In genomic region chr1:66300986-66301451, GRCh38 we compare ENCODE assay signal across 8 cellular contexts.
A peak's percentile ranks its signal among the peaks of the same experiment; 100 is the strongest.
DNase-seq lines count a peak whose midpoint lies in the region; ATAC-seq and TF ChIP-seq lines count a peak whose summit lies in the region.

No MANE protein-coding gene starts in this region.

- H3K36me3 Mint-ChIP-seq in activated naive CD8-positive, alpha-beta T cell = peaks cover 2% of the 10 kb centered on the region

- no peaks in the 10 kb centered on the region for H3K27me3 Mint-ChIP-seq in activated naive CD8-positive, alpha-beta T cell

- no peaks in the 10 kb centered on the region for H3K9me3 Mint-ChIP-seq in activated naive CD8-positive, alpha-beta T cell (ENCODE audit: low read depth)

- no peak overlapping the region for H3K9ac ChIP-seq in Karpas-422 (ENCODE audit: low read length)

- no peaks in the 10 kb centered on the region for H3K36me3 ChIP-seq in Karpas-422 (ENCODE audit: insufficient read depth, low read length)

- no peaks in the 10 kb centered on the region for H3K9me2 ChIP-seq in Karpas-422 (replicated peaks; ENCODE audit: insufficient read depth, low read length)

- no peaks in the 10 kb centered on the region for H3K27me3 ChIP-seq in Karpas-422 (ENCODE audit: low read length)

- H3K4me2 ChIP-seq in Karpas-422 (ENCODE audit: low read depth, low read length, poor library complexity, severe bottlenecking) = no peak overlapping the region

- H3K79me2 ChIP-seq in Karpas-422 (ENCODE audit: low read length) = no peaks in the 10 kb centered on the region

- H3K9me3 ChIP-seq in Karpas-422 (ENCODE audit: low read length) = no peaks in the 10 kb centered on the region

- peaks cover 35% of the 10 kb centered on the region for H3K4me1 Mint-ChIP-seq in activated naive CD8-positive, alpha-beta T cell (ENCODE audit: low read depth)

- peak; percentile 90 for ATAC-seq in GM21723 (IDR thresholded peaks at IDR 0.05; ENCODE audit: unreplicated experiment)
- peak; percentile 78 for ATAC-seq in left lobe of liver

- H3K4me1 ChIP-seq in Karpas-422 (ENCODE audit: low read length) = peaks cover 9% of the 10 kb centered on the region

- peak overlapping the region; percentile 91 for H3K27ac Mint-ChIP-seq in activated naive CD8-positive, alpha-beta T cell

- peak; percentile 83 for DNase-seq in GM12865 (ENCODE audit: low read depth)
- DNase-seq in Karpas-422 = no peak
- DNase-seq in left lobe of liver (ENCODE audit: low spot score) = no peak
- no peak for DNase-seq in NCI-H2171 (lab: John Stamatoyannopoulos, UW)
- no peak for DNase-seq in C1 segment of cervical spinal cord (lab: John Stamatoyannopoulos, UW)
- no peak for DNase-seq in DMS153 treated with DMSO at 0.1 percent for 48 hours (lab: John Stamatoyannopoulos, UW; ENCODE audit: unreplicated experiment)

- H3K4me3 Mint-ChIP-seq in activated naive CD8-positive, alpha-beta T cell = peak overlapping the region; percentile 82

- peak overlapping the region; percentile 36; the same call in 1 of the 2 replicates for H2AFZ ChIP-seq in Karpas-422 (ENCODE audit: low read length)

- H3K27ac ChIP-seq in Karpas-422 (ENCODE audit: low read length) = no peak overlapping the region

- H3K4me3 ChIP-seq in GM12865 (ENCODE audit: low read depth, low read length) (peak overlapping the region; percentile 22), Karpas-422 (ENCODE audit: low read length) (no peak overlapping the region)

- H4K20me1 ChIP-seq in Karpas-422 (ENCODE audit: insufficient read depth, low read depth, low read length) = no peaks in the 10 kb centered on the region

- no peak for TF ChIP-seq CTCF in GM12865 (IDR thresholded peaks at IDR 0.05; ENCODE audit: insufficient read depth, low read depth, low read length, missing control alignments)
